Comparison of ENCODE assay signal across 43 cellular contexts in the genomic region with DNA sequence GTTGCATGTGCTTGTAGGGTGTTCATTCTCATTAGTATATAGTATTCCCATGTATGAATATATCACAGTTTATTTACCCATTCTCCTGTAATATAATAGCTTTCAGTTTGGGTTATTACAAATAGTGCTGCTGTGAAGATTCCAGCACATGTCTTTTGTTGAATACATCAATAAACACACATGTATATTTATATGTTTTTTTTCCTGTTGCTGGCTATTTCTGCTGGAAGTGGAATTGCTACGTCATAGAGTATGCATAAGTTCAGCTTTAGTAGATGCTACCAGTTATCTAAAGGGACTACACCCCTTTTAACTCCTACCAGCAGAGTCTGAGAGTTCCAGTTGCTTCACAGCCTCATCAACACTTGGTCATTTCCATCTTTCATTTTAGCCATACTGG. TPM values are rescaled to one million over a fixed set of nuclear protein-coding genes. Genes with fewer than 3 reads are reported as not detected.
"Had no signal": no experiment of that assay in that cellular context is flagged by ENCODE, and none has a peak within 500 bp of the region (broad histone marks: within the 10 kb centered on the region; RNA-seq: fewer than 3 reads in every experiment).

No MANE protein-coding gene starts in this region.

- H3K4me1 ChIP-seq: adrenal gland, body of pancreas had no signal

- H3K27me3 Mint-ChIP-seq: activated naive CD4-positive, alpha-beta T cell treated with anti-CD3 and anti-CD28 coated beads, Interleukin-2, amount 10 ng/mL, durations not matched to agents 7 days and 5 days had no signal

- H3K36me3 Mint-ChIP-seq: activated naive CD4-positive, alpha-beta T cell treated with anti-CD3 and anti-CD28 coated beads, Interleukin-2, amount 10 ng/mL, durations not matched to agents 7 days and 5 days; activated naive CD4-positive, alpha-beta T cell treated with anti-CD3 and anti-CD28 coated beads, Interleukin-2, amount 50 U/mL, for 24 hours; activated naive CD4-positive, alpha-beta T cell treated with anti-CD3 and anti-CD28 coated beads, Interleukin-2, amount 50 U/mL, for 72 hours; activated naive CD8-positive, alpha-beta T cell; activated naive CD8-positive, alpha-beta T cell treated with anti-CD3 and anti-CD28 coated beads for 36 hours; activated naive CD8-positive, alpha-beta T cell treated with anti-CD3 and anti-CD28 coated beads, Interleukin-2, amount 10 ng/mL, durations not matched to agents 7 days and 5 days; brain had no signal

- H3K27ac ChIP-seq: adrenal gland, ascending aorta, body of pancreas, brain microvascular endothelial cell, cardiac muscle cell had no signal

- ATAC-seq: activated naive CD4-positive, alpha-beta T cell treated with anti-CD3 and anti-CD28 coated beads, Interleukin-2, amount 50 U/mL, for 72 hours; activated naive CD8-positive, alpha-beta T cell treated with anti-CD3 and anti-CD28 coated beads, Interleukin-2, amount 50 U/mL, for 24 hours; activated T-cell treated with anti-CD3 and anti-CD28 coated beads, Interleukin-2, amount 50 U/mL, for 4 hours; activated T-cell treated with anti-CD3 and anti-CD28 coated beads, Interleukin-2, amount 50 U/mL, for 72 hours; activated T-helper 17 cell treated with anti-CD3 and anti-CD28 coated beads, Interleukin-2, amount 50 U/mL, for 72 hours; body of pancreas had no signal

- H3K4me3 Mint-ChIP-seq: activated naive CD4-positive, alpha-beta T cell treated with anti-CD3 and anti-CD28 coated beads for 36 hours; activated naive CD4-positive, alpha-beta T cell treated with anti-CD3 and anti-CD28 coated beads, Interleukin-2, amount 10 ng/mL, durations not matched to agents 7 days and 5 days; activated naive CD4-positive, alpha-beta T cell treated with anti-CD3 and anti-CD28 coated beads, Interleukin-2, amount 50 U/mL, for 24 hours; activated naive CD8-positive, alpha-beta T cell; activated naive CD8-positive, alpha-beta T cell treated with anti-CD3 and anti-CD28 coated beads for 36 hours; activated naive CD8-positive, alpha-beta T cell treated with anti-CD3 and anti-CD28 coated beads, Interleukin-2, amount 10 ng/mL, durations not matched to agents 7 days and 5 days; activated naive CD8-positive, alpha-beta T cell treated with anti-CD3 and anti-CD28 coated beads, Interleukin-2, amount 50 U/mL, for 24 hours; activated T-cell treated with anti-CD3 and anti-CD28 coated beads, Interleukin-2, amount 50 U/mL, for 24 hours; activated T-cell treated with anti-CD3 and anti-CD28 coated beads, Interleukin-2, amount 50 U/mL, for 4 hours; activated T-cell treated with anti-CD3 and anti-CD28 coated beads, Interleukin-2, amount 50 U/mL, for 72 hours; activated T-helper 1 cell treated with anti-CD3 and anti-CD28 coated beads, Interleukin-12 subunit alpha, Interleukin-12 subunit beta, Interleukin-2, Interleukin-4 antibody, amounts not matched to agents 30 ng/mL and 10 ng/mL and 1 ng/mL, durations not matched to agents 14 hours and 24 hours and 36 hours; activated T-helper 17 cell treated with anti-CD3 and anti-CD28 coated beads, Interleukin-2, amount 50 U/mL, for 72 hours; brain; central memory CD8-positive, alpha-beta T cell had no signal

- H3K9me3 Mint-ChIP-seq: activated naive CD4-positive, alpha-beta T cell treated with anti-CD3 and anti-CD28 coated beads for 36 hours; activated naive CD4-positive, alpha-beta T cell treated with anti-CD3 and anti-CD28 coated beads, Interleukin-2, amount 10 ng/mL, durations not matched to agents 7 days and 5 days; activated naive CD4-positive, alpha-beta T cell treated with anti-CD3 and anti-CD28 coated beads, Interleukin-2, amount 50 U/mL, for 24 hours; activated T-helper 1 cell treated with anti-CD3 and anti-CD28 coated beads, Interleukin-12 subunit alpha, Interleukin-12 subunit beta, Interleukin-2, Interleukin-4 antibody, amounts not matched to agents 30 ng/mL and 10 ng/mL and 1 ng/mL, durations not matched to agents 14 hours and 24 hours and 36 hours; activated T-helper 2 cell treated with anti-CD3 and anti-CD28 coated beads, Interferon-gamma antibody, Interleukin-2, Interleukin-4, amounts not matched to agents 10 μg/mL and 5 μg/mL and 100 μg/mL, durations not matched to agents 14 hours and 24 hours and 36 hours had no signal

- H3K36me3 ChIP-seq: adrenal gland, ascending aorta, brain microvascular endothelial cell, breast epithelium, cardiac muscle cell had no signal

- H3K9me3 ChIP-seq: adrenal gland, ascending aorta, body of pancreas, breast epithelium had no signal

- H3K4me3 ChIP-seq: adrenal gland, ascending aorta, body of pancreas, breast epithelium, cardiac muscle cell had no signal

- H3K27ac Mint-ChIP-seq: activated naive CD4-positive, alpha-beta T cell treated with anti-CD3 and anti-CD28 coated beads for 36 hours; activated naive CD4-positive, alpha-beta T cell treated with anti-CD3 and anti-CD28 coated beads, Interleukin-2, amount 10 ng/mL, durations not matched to agents 7 days and 5 days; activated naive CD4-positive, alpha-beta T cell treated with anti-CD3 and anti-CD28 coated beads, Interleukin-2, amount 50 U/mL, for 24 hours; activated naive CD4-positive, alpha-beta T cell treated with anti-CD3 and anti-CD28 coated beads, Interleukin-2, amount 50 U/mL, for 72 hours; activated naive CD8-positive, alpha-beta T cell; activated naive CD8-positive, alpha-beta T cell treated with anti-CD3 and anti-CD28 coated beads for 36 hours; activated naive CD8-positive, alpha-beta T cell treated with anti-CD3 and anti-CD28 coated beads, Interleukin-2, amount 10 ng/mL, durations not matched to agents 7 days and 5 days; activated naive CD8-positive, alpha-beta T cell treated with anti-CD3 and anti-CD28 coated beads, Interleukin-2, amount 50 U/mL, for 24 hours; activated T-cell treated with anti-CD3 and anti-CD28 coated beads, Interleukin-2, amount 50 U/mL, for 24 hours; activated T-cell treated with anti-CD3 and anti-CD28 coated beads, Interleukin-2, amount 50 U/mL, for 72 hours; activated T-helper 1 cell treated with anti-CD3 and anti-CD28 coated beads, Interleukin-12 subunit alpha, Interleukin-12 subunit beta, Interleukin-2, Interleukin-4 antibody, amounts not matched to agents 30 ng/mL and 10 ng/mL and 1 ng/mL, durations not matched to agents 14 hours and 24 hours and 36 hours; activated T-helper 17 cell treated with anti-CD3 and anti-CD28 coated beads, Interleukin-2, amount 50 U/mL, for 72 hours; activated T-helper 2 cell treated with anti-CD3 and anti-CD28 coated beads, Interferon-gamma antibody, Interleukin-2, Interleukin-4, amounts not matched to agents 10 μg/mL and 5 μg/mL and 100 μg/mL, durations not matched to agents 14 hours and 24 hours and 36 hours; brain had no signal

- H3K27me3 ChIP-seq: adrenal gland, ascending aorta, body of pancreas, brain microvascular endothelial cell, breast epithelium, cardiac muscle cell had no signal

- DNase-seq: activated effector memory CD4-positive, alpha-beta T cell treated with anti-CD3 and anti-CD28 coated beads, Interleukin-2, amount 50 U/mL, for 16 hours; activated effector memory CD4-positive, alpha-beta T cell treated with Interleukin-2 at 50 U/mL for 16 hours; activated gamma-delta T cell; activated gamma-delta T cell treated with Interleukin-2 at 50 U/mL for 16 hours; activated naive CD4-positive, alpha-beta T cell; activated naive CD4-positive, alpha-beta T cell treated with anti-CD3 and anti-CD28 coated beads for 36 hours; activated naive CD4-positive, alpha-beta T cell treated with anti-CD3 and anti-CD28 coated beads, Interleukin-2, amount 10 ng/mL, durations not matched to agents 7 days and 5 days; activated naive CD4-positive, alpha-beta T cell treated with anti-CD3 and anti-CD28 coated beads, Interleukin-2, amount 50 U/mL, for 16 hours; activated naive CD4-positive, alpha-beta T cell treated with Interleukin-2 at 50 U/mL for 16 hours; activated naive CD8-positive, alpha-beta T cell treated with anti-CD3 and anti-CD28 coated beads for 36 hours; activated naive CD8-positive, alpha-beta T cell treated with anti-CD3 and anti-CD28 coated beads, Interleukin-2, amount 10 ng/mL, durations not matched to agents 7 days and 5 days; activated naive CD8-positive, alpha-beta T cell treated with anti-CD3 and anti-CD28 coated beads, Interleukin-2, amount 50 U/mL, for 24 hours; activated T-cell treated with anti-CD3 and anti-CD28 coated beads, Interleukin-2, amount 50 U/mL, for 1 hour; activated T-cell treated with anti-CD3 and anti-CD28 coated beads, Interleukin-2, amount 50 U/mL, for 24 hours; activated T-cell treated with anti-CD3 and anti-CD28 coated beads, Interleukin-2, amount 50 U/mL, for 4 hours; activated T-cell treated with anti-CD3 and anti-CD28 coated beads, Interleukin-2, amount 50 U/mL, for 48 hours; activated T-cell treated with anti-CD3 and anti-CD28 coated beads, Interleukin-2, amount 50 U/mL, for 72 hours; adrenal gland; amniotic stem cell; amygdala; anterior cingulate cortex; aorta; body of pancreas; brain microvascular endothelial cell; caudate nucleus; central memory CD4-positive, alpha-beta T cell; cerebellar nuclear complex had no signal

- FAIRE-seq: astrocyte, bronchial epithelial cell had no signal

- H3K4me1 Mint-ChIP-seq: activated naive CD4-positive, alpha-beta T cell treated with anti-CD3 and anti-CD28 coated beads, Interleukin-2, amount 10 ng/mL, durations not matched to agents 7 days and 5 days; activated naive CD4-positive, alpha-beta T cell treated with anti-CD3 and anti-CD28 coated beads, Interleukin-2, amount 50 U/mL, for 24 hours; activated naive CD8-positive, alpha-beta T cell treated with anti-CD3 and anti-CD28 coated beads for 36 hours; activated naive CD8-positive, alpha-beta T cell treated with anti-CD3 and anti-CD28 coated beads, Interleukin-2, amount 10 ng/mL, durations not matched to agents 7 days and 5 days; activated naive CD8-positive, alpha-beta T cell treated with anti-CD3 and anti-CD28 coated beads, Interleukin-2, amount 50 U/mL, for 24 hours; activated T-helper 17 cell treated with anti-CD3 and anti-CD28 coated beads, Interleukin-2, amount 50 U/mL, for 72 hours; brain; central memory CD8-positive, alpha-beta T cell had no signal

RNA-seq across cellular contexts. Expression of a gene that starts 52.3 kb away (rescaled TPM):
- total RNA-seq: activated naive CD4-positive, alpha-beta T cell treated with anti-CD3 and anti-CD28 coated beads for 36 hours; activated naive CD4-positive, alpha-beta T cell treated with anti-CD3 and anti-CD28 coated beads, Interleukin-2, amount 50 U/mL, for 72 hours; activated naive CD8-positive, alpha-beta T cell treated with anti-CD3 and anti-CD28 coated beads for 36 hours; activated naive CD8-positive, alpha-beta T cell treated with anti-CD3 and anti-CD28 coated beads, Interleukin-2, amount 10 ng/mL, durations not matched to agents 7 days and 5 days; activated T-cell treated with anti-CD3 and anti-CD28 coated beads, Interleukin-2, amount 50 U/mL, for 4 hours; activated T-cell treated with anti-CD3 and anti-CD28 coated beads, Interleukin-2, amount 50 U/mL, for 72 hours; activated T-helper 1 cell treated with anti-CD3 and anti-CD28 coated beads, Interleukin-12 subunit alpha, Interleukin-12 subunit beta, Interleukin-2, Interleukin-4 antibody, amounts not matched to agents 30 ng/mL and 10 ng/mL and 1 ng/mL, durations not matched to agents 14 hours and 24 hours and 36 hours; activated T-helper 17 cell treated with anti-CD3 and anti-CD28 coated beads, Interleukin-2, amount 50 U/mL, for 72 hours; activated T-helper 2 cell treated with anti-CD3 and anti-CD28 coated beads, Interferon-gamma antibody, Interleukin-2, Interleukin-4, amounts not matched to agents 10 μg/mL and 5 μg/mL and 100 μg/mL, durations not matched to agents 14 hours and 24 hours and 36 hours; astrocyte; cardiac muscle cell; cardiac septum; cerebellum; chondrocyte had no signal
- polyA plus RNA-seq: cardiac muscle cell had no signal
